Comparison of ENCODE assay signal across 8 cellular contexts in the genomic region with DNA sequence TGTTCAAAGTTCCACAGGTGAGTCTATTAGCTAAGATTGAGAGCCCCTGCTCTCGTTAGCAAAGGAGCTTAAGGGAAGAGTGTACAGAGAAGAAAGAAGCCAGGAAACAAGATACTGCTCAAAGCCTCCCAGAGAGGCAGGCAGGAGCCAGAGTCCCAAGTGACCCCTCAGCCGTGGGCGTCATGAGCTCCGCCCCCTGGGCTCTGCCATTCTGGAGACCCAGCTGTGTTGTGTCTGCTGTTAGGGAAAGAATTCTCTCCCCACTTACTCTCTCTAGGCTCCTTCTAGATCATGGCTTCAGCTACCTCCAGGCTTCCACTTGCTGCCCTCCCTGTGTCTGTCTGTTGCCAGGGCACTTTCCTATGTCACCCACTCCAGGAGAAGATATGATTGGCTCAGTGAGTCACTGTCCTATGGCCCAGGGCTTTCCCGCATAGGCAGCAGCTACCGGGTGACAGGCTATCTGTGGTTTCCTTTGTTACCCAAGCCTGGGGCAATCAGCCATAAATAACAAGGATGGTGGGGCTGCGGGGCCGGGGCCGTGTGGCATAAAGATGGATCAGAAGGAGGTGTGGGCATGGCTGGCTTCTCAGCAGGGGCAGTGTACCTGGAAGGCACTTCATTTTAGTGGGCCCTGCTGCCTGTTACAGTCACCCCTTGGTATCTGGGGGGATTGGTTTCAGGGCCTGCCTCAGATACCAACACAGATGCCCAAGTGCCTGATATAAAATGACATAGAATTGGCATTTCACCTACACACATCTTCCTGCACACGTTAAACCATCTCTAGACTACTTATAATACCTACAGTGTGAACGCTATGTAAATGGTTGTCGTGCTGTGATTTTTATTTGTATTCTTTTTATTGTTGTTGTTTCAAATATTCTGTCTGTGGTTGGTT.
DNase-seq lines count a peak whose midpoint lies in the region; ATAC-seq, FAIRE-seq and TF ChIP-seq lines count a peak whose summit lies in the region.

No MANE protein-coding gene starts in this region.

- H3K9me3 ChIP-seq in endothelial cell of umbilical vein (replicated peaks; ENCODE audit: control insufficient read depth, insufficient read depth, low read length) (no peaks in the 10 kb centered on the region), osteoblast (ENCODE audit: low read depth, low read length) (no peaks in the 10 kb centered on the region), esophagus muscularis mucosa (no peaks in the 10 kb centered on the region)

- no peaks in the 10 kb centered on the region for H4K20me1 ChIP-seq in endothelial cell of umbilical vein (replicated peaks; ENCODE audit: control insufficient read depth, extremely low read depth, insufficient read depth, low read length)
- no peaks in the 10 kb centered on the region for H4K20me1 ChIP-seq in osteoblast (ENCODE audit: insufficient read depth, low read length)

- FAIRE-seq in HTR-8/SVneo (lab: Jason Lieb, UNC) (peak; percentile 9), endothelial cell of umbilical vein (lab: Jason Lieb, UNC) (peak; percentile 4)

- H3K4me3 ChIP-seq in endothelial cell of umbilical vein (replicated peaks in 1 of 3; ENCODE audit: insufficient read depth in 1 of 3, low read depth in 1 of 3, low read length in 3 of 3) (no peak overlapping the region), osteoblast (ENCODE audit: insufficient read depth, low read length) (no peak overlapping the region), esophagus muscularis mucosa (no peak overlapping the region)

- H3K36me3 ChIP-seq in endothelial cell of umbilical vein (ENCODE audit: control insufficient read depth in 2 of 2, extremely low read depth in 1 of 2, insufficient read depth in 2 of 2, low read length in 2 of 2) (no peaks in the 10 kb centered on the region), osteoblast (ENCODE audit: insufficient read depth, low read length) (no peaks in the 10 kb centered on the region), esophagus muscularis mucosa (no peaks in the 10 kb centered on the region)

- H2AFZ ChIP-seq in endothelial cell of umbilical vein (ENCODE audit: low read depth, low read length) (peak overlapping the region; percentile 25), osteoblast (ENCODE audit: low read length) (peak overlapping the region; percentile 73)

- dilution Hi-C loops in endothelial cell of umbilical vein (cut with MboI; ENCODE audit: extremely low pct_ligation_motif_present, low sequenced_read_pairs): no loop called here

- POLR2A ChIA-PET in endothelial cell of umbilical vein (lab: Charles Lee): interaction anchor here (0.6 kb wide), 1 partner anchor 52 kb away, joined by 3 read pairs; no protein-coding TSS in a partner anchor

- ATAC-seq in GM19023 (IDR thresholded peaks at IDR 0.05; ENCODE audit: unreplicated experiment) (no peak), GM18520 (IDR thresholded peaks at IDR 0.05; ENCODE audit: unreplicated experiment) (no peak)

- H3K27ac ChIP-seq in endothelial cell of umbilical vein (ENCODE audit: insufficient read depth, low read depth, low read length) (no peak overlapping the region), osteoblast (ENCODE audit: low read depth, low read length) (peak overlapping the region; percentile 19), esophagus muscularis mucosa (replicated peaks in 1 of 4) (no peak overlapping the region)

- H3K79me2 ChIP-seq in endothelial cell of umbilical vein (ENCODE audit: control insufficient read depth, insufficient read depth, low read length): no peaks in the 10 kb centered on the region
- H3K79me2 ChIP-seq in osteoblast (ENCODE audit: insufficient read depth, low read length): no peaks in the 10 kb centered on the region

- no peaks in the 10 kb centered on the region for H3K9me1 ChIP-seq in endothelial cell of umbilical vein (replicated peaks; ENCODE audit: control insufficient read depth, extremely low read depth, insufficient read depth, low read length)

- CTCF ChIA-PET in endothelial cell of umbilical vein (lab: Charles Lee): interaction anchor here (1.2 kb wide), 1 partner anchor 74 kb away, joined by 5 read pairs; no protein-coding TSS in a partner anchor

- H3K9ac ChIP-seq in endothelial cell of umbilical vein (replicated peaks; ENCODE audit: extremely low read depth, insufficient read depth, low read length): no peak overlapping the region

- DNase-seq in HTR-8/SVneo (ENCODE audit: insufficient read length, low spot score) (peak; percentile 60), SIG-M5 (lab: John Stamatoyannopoulos, UW) (peak; percentile 48), endothelial cell of umbilical vein (ENCODE audit: low read depth, low spot score) (peak; percentile 28), osteoblast (ENCODE audit: insufficient read length, low spot score, missing footprints) (no peak), esophagus muscularis mucosa (ENCODE audit: extremely low spot score) (no peak), medulla oblongata (ENCODE audit: extremely low spot score) (no peak)

- intact Hi-C loops in endothelial cell of umbilical vein (cut with micrococcal nuclease): no loop called here
- intact Hi-C loops in esophagus muscularis mucosa (cut with DNase I): no loop called here

- no TSS peak for BruUV-seq in endothelial cell of umbilical vein (replicated peaks; lab: Mats Ljungman, UMichigan)

- H3K4me2 ChIP-seq in endothelial cell of umbilical vein (ENCODE audit: insufficient read depth, low read length) (no peak overlapping the region), osteoblast (ENCODE audit: insufficient read depth, low read length) (peak overlapping the region; percentile 57)

- H3K27me3 ChIP-seq in endothelial cell of umbilical vein (ENCODE audit: control insufficient read depth in 2 of 2, insufficient read depth in 2 of 2, low read length in 2 of 2) (no peaks in the 10 kb centered on the region), osteoblast (ENCODE audit: insufficient read depth, low read length) (no peaks in the 10 kb centered on the region), esophagus muscularis mucosa (no peaks in the 10 kb centered on the region)

- no peak for TF ChIP-seq POLR2A in endothelial cell of umbilical vein (IDR thresholded peaks at IDR 0.05; ENCODE audit: low read depth, low read length)
- TF ChIP-seq POLR2A in esophagus muscularis mucosa (IDR thresholded peaks at IDR 0.05; ENCODE audit: low read depth): no peak

- H3K4me1 ChIP-seq in endothelial cell of umbilical vein (ENCODE audit: control insufficient read depth, extremely low read depth, insufficient read depth, low read length) (no peaks in the 10 kb centered on the region), osteoblast (ENCODE audit: insufficient read depth, low read length) (peaks cover 17% of the 10 kb centered on the region), esophagus muscularis mucosa (peaks cover 7 to 20% (median 12%) of the 10 kb centered on the region in 4 donors)

- TF ChIP-seq CTCF in endothelial cell of umbilical vein (IDR thresholded peaks at IDR 0.05; ENCODE audit: extremely low read depth in 1 of 2, insufficient read depth in 1 of 2, low read depth in 1 of 2, low read length in 2 of 2): no peak
- TF ChIP-seq CTCF in osteoblast (IDR thresholded peaks at IDR 0.05; ENCODE audit: extremely low read depth, low read depth, low read length): no peak
- TF ChIP-seq CTCF in esophagus muscularis mucosa (IDR thresholded peaks at IDR 0.05): no peak

- WGBS in esophagus muscularis mucosa: 57% methylated on average over 11 of the region's 12 CpGs

- TF ChIP-seq EP300 in esophagus muscularis mucosa (IDR thresholded peaks at IDR 0.05): no peak

TF ChIP-seq in endothelial cell of umbilical vein, 7 proteins besides CTCF, POLR2A, EP300 and RAD21:
- TF ChIP-seq EZH2 (IDR thresholded peaks at IDR 0.05; ENCODE audit: borderline replicate concordance, low read depth, low read length, severe bottlenecking): no peak
- TF ChIP-seq FOS (IDR thresholded peaks at IDR 0.05; ENCODE audit: borderline replicate concordance, insufficient read depth, low read length): no peak
- no peak for TF ChIP-seq GATA2 (IDR thresholded peaks at IDR 0.05; ENCODE audit: insufficient read depth, insufficient read length, low read depth, low read length)
- TF ChIP-seq JUN (IDR thresholded peaks at IDR 0.05; ENCODE audit: borderline replicate concordance, insufficient read depth, insufficient read length, low read depth): no peak
- TF ChIP-seq MAX (IDR thresholded peaks at IDR 0.05; ENCODE audit: insufficient read depth, insufficient read length): no peak
- TF ChIP-seq MYC (IDR thresholded peaks at IDR 0.05; ENCODE audit: low read depth, low read length): no peak
- TF ChIP-seq POLR2AphosphoS5 (IDR thresholded peaks at IDR 0.05; ENCODE audit: insufficient read depth, low read depth, low read length): no peak
TF ChIP-seq in endothelial cell of umbilical vein: peak in this region for 0.

Comparison
In these comparisons a context has a peak if more than half of its experiments do, and no peak if none do; other contexts are left out.
1. DNase-seq: peak in HTR-8/SVneo (single experiment), SIG-M5 (single experiment) and endothelial cell of umbilical vein (single experiment); none in osteoblast (single experiment), esophagus muscularis mucosa (single experiment) and medulla oblongata (single experiment).